ENCODE assay signal across 8 cellular contexts in genomic region chr1:42922687-42923366, GRCh38. TPM values are rescaled to one million over a fixed set of nuclear protein-coding genes. Genes with fewer than 3 reads are reported as not detected.
A peak's percentile ranks its signal among the peaks of the same experiment; 100 is the strongest.
DNase-seq lines count a peak whose midpoint lies in the region; ATAC-seq, FAIRE-seq and TF ChIP-seq lines count a peak whose summit lies in the region.

No MANE protein-coding gene starts in this region.

- H3K36me3 Mint-ChIP-seq in activated T-helper 1 cell treated with anti-CD3 and anti-CD28 coated beads, Interleukin-12 subunit alpha, Interleukin-12 subunit beta, Interleukin-2, Interleukin-4 antibody, amounts not matched to agents 30 ng/mL and 10 ng/mL and 1 ng/mL, durations not matched to agents 14 hours and 24 hours and 36 hours (ENCODE audit: low read depth), result peaks cover 21% of the 10 kb centered on the region

- no peaks in the 10 kb centered on the region for H3K27me3 Mint-ChIP-seq in activated T-helper 1 cell treated with anti-CD3 and anti-CD28 coated beads, Interleukin-12 subunit alpha, Interleukin-12 subunit beta, Interleukin-2, Interleukin-4 antibody, amounts not matched to agents 30 ng/mL and 10 ng/mL and 1 ng/mL, durations not matched to agents 14 hours and 24 hours and 36 hours (ENCODE audit: insufficient read depth)

- FAIRE-seq in HTR-8/SVneo (lab: Jason Lieb, UNC), result no peak

- TF ChIP-seq CTCF in foreskin keratinocyte (conservative IDR thresholded peaks at IDR 0.05), result peak; percentile 93
- TF ChIP-seq CTCF in omental fat pad (IDR thresholded peaks at IDR 0.05), result no peak

- peaks cover 40% of the 10 kb centered on the region for H3K4me1 Mint-ChIP-seq in activated T-helper 1 cell treated with anti-CD3 and anti-CD28 coated beads, Interleukin-12 subunit alpha, Interleukin-12 subunit beta, Interleukin-2, Interleukin-4 antibody, amounts not matched to agents 30 ng/mL and 10 ng/mL and 1 ng/mL, durations not matched to agents 14 hours and 24 hours and 36 hours (ENCODE audit: low read depth)

- H3K27ac ChIP-seq in foreskin keratinocyte, result no peak overlapping the region

- no peaks in the 10 kb centered on the region for H3K27me3 ChIP-seq in foreskin keratinocyte

- peak; percentile 78 for DNase-seq in activated effector memory CD4-positive, alpha-beta T cell treated with anti-CD3 and anti-CD28 coated beads, Interleukin-2, amount 50 U/mL, for 16 hours
- DNase-seq in activated effector memory CD4-positive, alpha-beta T cell treated with Interleukin-2 at 50 U/mL for 16 hours, result no peak
- DNase-seq in HTR-8/SVneo (ENCODE audit: insufficient read length, low spot score) (peak; percentile 75), NOMO-1 (lab: John Stamatoyannopoulos, UW; ENCODE audit: unreplicated experiment in 2 of 2) (peak; percentile 54 to 75), foreskin keratinocyte (peak in 1 of 2 donors; percentile 76), omental fat pad (ENCODE audit: low spot score) (no peak)
- DNase-seq in activated T-helper 1 cell treated with anti-CD3 and anti-CD28 coated beads, Interleukin-12 subunit alpha, Interleukin-12 subunit beta, Interleukin-2, Interleukin-4 antibody, amounts not matched to agents 30 ng/mL and 10 ng/mL and 1 ng/mL, durations not matched to agents 14 hours and 24 hours and 36 hours (ENCODE audit: low spot score), result peak; percentile 64

- no peaks in the 10 kb centered on the region for H3K9me3 Mint-ChIP-seq in activated T-helper 1 cell treated with anti-CD3 and anti-CD28 coated beads, Interleukin-12 subunit alpha, Interleukin-12 subunit beta, Interleukin-2, Interleukin-4 antibody, amounts not matched to agents 30 ng/mL and 10 ng/mL and 1 ng/mL, durations not matched to agents 14 hours and 24 hours and 36 hours

- H3K27ac Mint-ChIP-seq in activated T-helper 1 cell treated with anti-CD3 and anti-CD28 coated beads, Interleukin-12 subunit alpha, Interleukin-12 subunit beta, Interleukin-2, Interleukin-4 antibody, amounts not matched to agents 30 ng/mL and 10 ng/mL and 1 ng/mL, durations not matched to agents 14 hours and 24 hours and 36 hours, result peak overlapping the region; percentile 91

- no peaks in the 10 kb centered on the region for H3K4me1 ChIP-seq in foreskin keratinocyte

- intact Hi-C loops in activated T-helper 1 cell treated with anti-CD3 and anti-CD28 coated beads, Interleukin-12 subunit alpha, Interleukin-12 subunit beta, Interleukin-2, Interleukin-4 antibody, amounts not matched to agents 30 ng/mL and 10 ng/mL and 1 ng/mL, durations not matched to agents 14 hours and 24 hours and 36 hours (cut with micrococcal nuclease), result loop anchor here (1.0 to 5.0 kb wide), 6 partner anchors 10 to 444 kb away; partner anchors contain the start of genes CFAP57, EBNA1BP2, ELOVL1 and YBX1

- ATAC-seq in foreskin keratinocyte (peak; percentile 63), omental fat pad (ENCODE audit: low FRiP score) (peak; percentile 57), GM18909 (IDR thresholded peaks at IDR 0.05; ENCODE audit: poor library complexity, unreplicated experiment) (no peak)

- H3K4me3 Mint-ChIP-seq in activated T-helper 1 cell treated with anti-CD3 and anti-CD28 coated beads, Interleukin-12 subunit alpha, Interleukin-12 subunit beta, Interleukin-2, Interleukin-4 antibody, amounts not matched to agents 30 ng/mL and 10 ng/mL and 1 ng/mL, durations not matched to agents 14 hours and 24 hours and 36 hours, result peak overlapping the region; percentile 90

RNA-seq across cellular contexts. Expression of gene SLC2A1, which starts 35.8 kb away (rescaled TPM):
- 111 and 120 TPM in 2 replicates for total RNA-seq in activated T-helper 1 cell treated with anti-CD3 and anti-CD28 coated beads, Interleukin-12 subunit alpha, Interleukin-12 subunit beta, Interleukin-2, Interleukin-4 antibody, amounts not matched to agents 30 ng/mL and 10 ng/mL and 1 ng/mL, durations not matched to agents 14 hours and 24 hours and 36 hours
- total RNA-seq in foreskin keratinocyte (204 and 209 TPM in 2 replicates), omental fat pad (10 to 100 TPM; 13.4 to 71.5 (median 48.0) TPM)
- 178 and 182 TPM in 2 replicates for polyA plus RNA-seq in foreskin keratinocyte

Comparison
In these comparisons a context has a peak if more than half of its experiments do, and no peak if none do; other contexts are left out.
1. DNase-seq: peak in activated effector memory CD4-positive, alpha-beta T cell treated with anti-CD3 and anti-CD28 coated beads, Interleukin-2, amount 50 U/mL, for 16 hours (single experiment), HTR-8/SVneo (single experiment), NOMO-1 (2 of 2) and activated T-helper 1 cell treated with anti-CD3 and anti-CD28 coated beads, Interleukin-12 subunit alpha, Interleukin-12 subunit beta, Interleukin-2, Interleukin-4 antibody, amounts not matched to agents 30 ng/mL and 10 ng/mL and 1 ng/mL, durations not matched to agents 14 hours and 24 hours and 36 hours (single experiment); none in activated effector memory CD4-positive, alpha-beta T cell treated with Interleukin-2 at 50 U/mL for 16 hours (single experiment) and omental fat pad (single experiment).